16 cellular contexts compared by ENCODE assay signal in the genomic region with DNA sequence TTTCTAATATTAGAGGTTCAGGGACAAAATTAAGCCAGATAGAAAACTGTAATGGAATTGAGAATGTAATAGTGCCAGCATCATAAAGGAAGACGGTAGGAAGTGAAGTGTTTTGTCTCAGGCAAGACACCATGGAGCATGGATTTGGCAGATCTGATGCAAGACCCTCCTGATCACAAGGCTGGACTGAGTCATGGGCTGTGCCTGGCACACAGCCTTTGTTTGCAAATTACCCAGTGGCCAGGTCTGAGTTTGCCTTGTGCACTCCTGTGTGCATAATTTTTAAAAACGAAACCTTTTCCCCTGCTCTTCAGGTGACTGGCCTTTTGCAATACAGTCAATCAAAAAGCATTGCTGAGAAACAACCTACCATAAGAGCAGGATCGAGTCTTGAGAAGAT. TPM values are rescaled to one million over a fixed set of nuclear protein-coding genes. Genes with fewer than 3 reads are reported as not detected.
DNase-seq lines count a peak whose midpoint lies in the region; ATAC-seq lines count a peak whose summit lies in the region.
"Had no signal": no experiment of that assay in that cellular context is flagged by ENCODE, and none has a peak within 500 bp of the region (broad histone marks: within the 10 kb centered on the region; RNA-seq: fewer than 3 reads in every experiment).

No MANE protein-coding gene starts in this region.

- DNase-seq in A172 (ENCODE audit: low spot score) (peak; percentile 48), LoVo (ENCODE audit: low spot score) (peak; percentile 34), astrocyte of the hippocampus (ENCODE audit: low read depth, low spot score) (peak; percentile 60), kidney tubule cell (ENCODE audit: low spot score) (peak; percentile 92), putamen (ENCODE audit: low spot score) (no peak)
- no peak for DNase-seq in activated CD4-positive, alpha-beta T cell treated with anti-CD3 and anti-CD28 coated beads for 4 hours
- DNase-seq: activated CD8-positive, alpha-beta memory T cell treated with anti-CD3 and anti-CD28 coated beads for 24 hours; activated naive CD4-positive, alpha-beta T cell treated with anti-CD3 and anti-CD28 coated beads for 36 hours; cerebellar nuclear complex; immature natural killer cell; NCI-H510A treated with DMSO at 0.1 percent for 48 hours; SHP77 treated with DMSO at 0.1 percent for 48 hours; small intestine had no signal

- ATAC-seq in HG02870 (IDR thresholded peaks at IDR 0.05; ENCODE audit: unreplicated experiment): no peak
- ATAC-seq in HG02642 (IDR thresholded peaks at IDR 0.05; ENCODE audit: poor library complexity, unreplicated experiment): no peak
- ATAC-seq: natural killer cell treated with Interleukin-12 subunit alpha and Interleukin-12 subunit beta and Interleukin-15 and Interleukin-18, amount 100 ng/mL, for 72 hours had no signal

RNA-seq across cellular contexts. Expression of gene UPP2, which starts 2.0 kb away (rescaled TPM):
- not detected in 2 replicates for total RNA-seq in A172 (2014; rRNA removed; shearing (Covaris generic))
- total RNA-seq: activated naive CD4-positive, alpha-beta T cell treated with anti-CD3 and anti-CD28 coated beads for 36 hours; natural killer cell treated with Interleukin-12 subunit alpha and Interleukin-12 subunit beta and Interleukin-15 and Interleukin-18, amount 100 ng/mL, for 72 hours had no signal

Comparison
In these comparisons a context has a peak if more than half of its experiments do, and no peak if none do; other contexts are left out.
1. DNase-seq: peak in A172 (single experiment), LoVo (single experiment), astrocyte of the hippocampus (single experiment) and kidney tubule cell (single experiment); none in putamen (single experiment) and activated CD4-positive, alpha-beta T cell treated with anti-CD3 and anti-CD28 coated beads for 4 hours (0 of 2).